In genomic region chr15:28871168-28871567, GRCh38 we compare ENCODE assay signal across 12 cellular contexts. TPM values are rescaled to one million over a fixed set of nuclear protein-coding genes. Genes with fewer than 3 reads are reported as not detected.
"Had no signal": no experiment of that assay in that cellular context is flagged by ENCODE, and none has a peak within 500 bp of the region (broad histone marks: within the 10 kb centered on the region; RNA-seq: fewer than 3 reads in every experiment).

No MANE protein-coding gene starts in this region.

- H3K4me3 ChIP-seq: GM23248, GM23338, HAP-1 had no signal

- H3K4me3 Mint-ChIP-seq: GM23338, H9, HFFc6 had no signal

- H3K36me3 ChIP-seq: HAP-1 had no signal

- ATAC-seq: GM23338, HCT116 had no signal

- H3K27ac ChIP-seq: GM23248 had no signal

- FAIRE-seq: H1, H54 had no signal

- H3K4me1 ChIP-seq: HAP-1 had no signal

- H3K9ac ChIP-seq: GM23248 had no signal

- H3K27ac Mint-ChIP-seq: GM23338, H9, HFFc6 had no signal

- H3K9me3 ChIP-seq: HAP-1 had no signal

- H3K9me3 Mint-ChIP-seq: GM23338 had no signal

- H2AFZ ChIP-seq: GM23248, GM23338 had no signal

- DNase-seq: GM23248, GOT3, H7, H9, HCEC 1CT, HFFc6 had no signal

- H3K4me2 ChIP-seq: GM23338 had no signal

RNA-seq across cellular contexts. Expression of gene GOLGA6L7, which starts 22.7 kb away (rescaled TPM):
- total RNA-seq: GM23248, GM23338, H1, H4, H7, H9, HFFc6 had no signal
- polyA plus RNA-seq: GM23248, H1 had no signal
